17 cellular contexts compared by ENCODE assay signal in the genomic region with DNA sequence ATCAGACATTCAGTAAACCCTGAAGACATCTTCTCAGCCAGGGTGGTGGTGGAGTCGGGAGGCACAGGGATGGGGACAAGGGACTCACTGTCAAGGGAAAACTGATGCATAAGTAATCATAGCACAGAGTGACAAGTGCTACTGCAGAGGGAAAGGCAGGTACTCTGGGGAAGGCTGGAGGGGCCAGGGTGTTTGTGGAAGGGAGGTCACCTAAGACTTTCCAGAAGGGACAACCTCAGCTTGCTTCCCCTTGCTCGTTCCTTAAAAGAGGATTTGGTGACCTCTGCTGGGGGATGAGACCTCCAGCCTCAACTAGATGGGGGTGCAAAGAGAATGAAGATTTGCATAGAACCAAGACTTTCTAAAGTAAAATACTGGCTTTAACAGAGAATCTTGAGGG.
A peak's percentile ranks its signal among the peaks of the same experiment; 100 is the strongest.
DNase-seq lines count a peak whose midpoint lies in the region; ATAC-seq, FAIRE-seq and TF ChIP-seq lines count a peak whose summit lies in the region.
"Had no signal": no experiment of that assay in that cellular context is flagged by ENCODE, and none has a peak within 500 bp of the region (broad histone marks: within the 10 kb centered on the region; RNA-seq: fewer than 3 reads in every experiment).

No MANE protein-coding gene starts in this region.

- FAIRE-seq in H1 (lab: Jason Lieb, UNC) (peak; percentile 81), pancreas (lab: Jason Lieb, UNC) (no peak)

- H2BK120ac ChIP-seq in H1 (replicated peaks; ENCODE audit: low read depth, low read length): no peak overlapping the region

- H3K36me3 Mint-ChIP-seq in nephron (ENCODE audit: low read depth): no peaks in the 10 kb centered on the region
- no peaks in the 10 kb centered on the region for H3K36me3 Mint-ChIP-seq in naive thymus-derived CD8-positive, alpha-beta T cell
- H3K36me3 Mint-ChIP-seq: activated CD8-positive, alpha-beta memory T cell treated with anti-CD3 and anti-CD28 coated beads, Interleukin-2, amount 10 ng/mL, durations not matched to agents 7 days and 5 days; activated naive CD4-positive, alpha-beta T cell treated with anti-CD3 and anti-CD28 coated beads, Interleukin-2, amount 50 U/mL, for 24 hours; memory B cell had no signal

- H3K56ac ChIP-seq in H1 (replicated peaks; ENCODE audit: insufficient read length, low read depth, low read length): no peak overlapping the region

- H2BK15ac ChIP-seq in H1 (ENCODE audit: low read length): no peak overlapping the region

- H3K9me3 Mint-ChIP-seq in nephron: no peaks in the 10 kb centered on the region
- peaks cover 0 to 3% (median 0%) of the 10 kb centered on the region in 9 donors for H3K9me3 Mint-ChIP-seq in naive thymus-derived CD8-positive, alpha-beta T cell
- H3K9me3 Mint-ChIP-seq: activated naive CD4-positive, alpha-beta T cell treated with anti-CD3 and anti-CD28 coated beads, Interleukin-2, amount 50 U/mL, for 24 hours; CD8-positive, alpha-beta memory T cell; memory B cell had no signal

- H3K9me3 ChIP-seq in H1 (ENCODE audit: insufficient read depth in 2 of 2, low read depth in 1 of 2, low read length in 1 of 2) (no peaks in the 10 kb centered on the region), pancreas (no peaks in the 10 kb centered on the region)
- H3K9me3 ChIP-seq: SJSA1 had no signal

- no peaks in the 10 kb centered on the region for H4K20me1 ChIP-seq in H1 (replicated peaks in 1 of 2; ENCODE audit: control insufficient read depth in 1 of 2, insufficient read depth in 2 of 2, low read length in 2 of 2)

- peaks cover 31% of the 10 kb centered on the region for H3K4me1 Mint-ChIP-seq in nephron
- H3K4me1 Mint-ChIP-seq in naive thymus-derived CD8-positive, alpha-beta T cell: no peaks in the 10 kb centered on the region
- H3K4me1 Mint-ChIP-seq: activated CD8-positive, alpha-beta memory T cell treated with anti-CD3 and anti-CD28 coated beads, Interleukin-2, amount 10 ng/mL, durations not matched to agents 7 days and 5 days; activated naive CD4-positive, alpha-beta T cell treated with anti-CD3 and anti-CD28 coated beads, Interleukin-2, amount 50 U/mL, for 24 hours; CD8-positive, alpha-beta memory T cell; memory B cell had no signal

- peak; percentile 36 for DNase-seq in ELR (ENCODE audit: low read depth)
- DNase-seq in NOMO-1 treated with DMSO at 0.1 percent for 48 hours (lab: John Stamatoyannopoulos, UW; ENCODE audit: unreplicated experiment): peak; percentile 41
- DNase-seq in H1 (ENCODE audit: low read depth in 1 of 2, low spot score in 2 of 2): no peak
- DNase-seq in retina: no peak
- DNase-seq in naive thymus-derived CD8-positive, alpha-beta T cell: no peak
- DNase-seq in pancreas: no peak
- DNase-seq in activated gamma-delta T cell treated with Interleukin-2 at 50 U/mL for 16 hours: no peak
- DNase-seq: activated CD8-positive, alpha-beta memory T cell treated with anti-CD3 and anti-CD28 coated beads, Interleukin-2, amount 10 ng/mL, durations not matched to agents 7 days and 5 days; CD8-positive, alpha-beta memory T cell; IMR-90; NCI-H1436; NCI-H510A treated with DMSO at 0.1 percent for 48 hours; stimulated activated CD4-positive, alpha-beta T cell treated with anti-CD3 and anti-CD28 coated beads, Interleukin-15, amount 100 ng/mL, for 24 hours had no signal

- intact Hi-C loops in pancreas (cut with DNase I): no loop called here

- TF ChIP-seq EP300 in H1 (IDR thresholded peaks at IDR 0.05; ENCODE audit: borderline replicate concordance in 1 of 2, low read depth in 2 of 2, low read length in 2 of 2): no peak

- CTCF ChIA-PET in H1 (lab: Charles Lee; ENCODE audit: partially characterized antibody): interaction anchor here (0.6 to 5.5 kb wide), 11 partner anchors 12 to 1190 kb away, joined by 3 to 63 read pairs (median 3); no protein-coding TSS in a partner anchor

- no peak overlapping the region for H3K18ac ChIP-seq in H1 (ENCODE audit: extremely low read depth, low read length)

- H4K8ac ChIP-seq in H1 (ENCODE audit: extremely low read depth, insufficient read depth, low read length): no peak overlapping the region

- H3K27me3 Mint-ChIP-seq in nephron (ENCODE audit: low read depth): peaks cover 9% of the 10 kb centered on the region
- peaks cover 3 to 29% (median 12%) of the 10 kb centered on the region in 5 donors for H3K27me3 Mint-ChIP-seq in naive thymus-derived CD8-positive, alpha-beta T cell

- WGBS in H1 (ENCODE audit: extremely low coverage in 1 of 2, insufficient coverage in 1 of 2, insufficient read length in 1 of 2, insufficient replicate concordance in 2 of 2, low coverage in 1 of 2, low lambda C conversion rate in 2 of 2, missing lambda C conversion rate in 1 of 2), 2 experiments: 68% methylated on average over 2 of the region's 2 CpGs; no CpG with 5 or more reads in 1 of the 2 experiments
- WGBS in pancreas, 2 donors: 79 to 93% methylated on average over 2 of the region's 2 CpGs

- H2AFZ ChIP-seq in H1 (ENCODE audit: low read length): no peak overlapping the region

- H3K9ac ChIP-seq in H1 (replicated peaks in 1 of 4; ENCODE audit: extremely low read depth in 1 of 4, low read depth in 3 of 4, low read length in 3 of 4): no peak overlapping the region

- no peaks in the 10 kb centered on the region for H3K79me1 ChIP-seq in H1 (ENCODE audit: low read depth, low read length)

- peak; percentile 23 to 62 (median 53); a peak in 3 of 4 replicates for TF ChIP-seq CTCF in H1 (IDR thresholded peaks at IDR 0.05; ENCODE audit: control extremely low read depth in 1 of 3, insufficient read depth in 1 of 3, low read depth in 1 of 3, low read length in 3 of 3)
- no peak for TF ChIP-seq CTCF in nephron (IDR thresholded peaks at IDR 0.05; ENCODE audit: unreplicated experiment in 3 of 3)
- TF ChIP-seq CTCF in pancreas (IDR thresholded peaks at IDR 0.05): no peak

- H3K27ac ChIP-seq in H1 (ENCODE audit: low read depth, low read length): no peak overlapping the region
- no peak overlapping the region for H3K27ac ChIP-seq in pancreas
- H3K27ac ChIP-seq: SJSA1 had no signal

- ATAC-seq in naive thymus-derived CD8-positive, alpha-beta T cell: no peak
- ATAC-seq in pancreas: no peak
- ATAC-seq: activated CD8-positive, alpha-beta memory T cell treated with anti-CD3 and anti-CD28 coated beads, Interleukin-2, amount 10 ng/mL, durations not matched to agents 7 days and 5 days had no signal

- no peak overlapping the region for H3K23ac ChIP-seq in H1 (ENCODE audit: insufficient read length)

- H3K27me3 ChIP-seq in H1 (replicated peaks in 1 of 4; ENCODE audit: control insufficient read depth in 3 of 4, extremely low read depth in 1 of 4, insufficient read depth in 3 of 4, low read length in 3 of 4) (no peaks in the 10 kb centered on the region), pancreas (no peaks in the 10 kb centered on the region)
- H3K27me3 ChIP-seq: SJSA1 had no signal

- no peak overlapping the region for H4K5ac ChIP-seq in H1 (ENCODE audit: insufficient read length, low read depth, low read length)

- no peak overlapping the region for H3K4me3 Mint-ChIP-seq in nephron
- H3K4me3 Mint-ChIP-seq in naive thymus-derived CD8-positive, alpha-beta T cell: no peak overlapping the region
- H3K4me3 Mint-ChIP-seq: activated CD8-positive, alpha-beta memory T cell treated with anti-CD3 and anti-CD28 coated beads, Interleukin-2, amount 10 ng/mL, durations not matched to agents 7 days and 5 days; activated naive CD4-positive, alpha-beta T cell treated with anti-CD3 and anti-CD28 coated beads, Interleukin-2, amount 50 U/mL, for 24 hours; CD8-positive, alpha-beta memory T cell; memory B cell had no signal

- no peaks in the 10 kb centered on the region for H3K79me2 ChIP-seq in H1 (ENCODE audit: control insufficient read depth in 1 of 2, insufficient read depth in 2 of 2, low read length in 2 of 2)

- no peak overlapping the region for H2AK5ac ChIP-seq in H1 (ENCODE audit: low read depth, low read length)

- no peak overlapping the region for H3K14ac ChIP-seq in H1 (ENCODE audit: insufficient read length)

- no peak overlapping the region for H3K4me2 ChIP-seq in H1 (ENCODE audit: insufficient read depth in 1 of 2, low read depth in 2 of 2, low read length in 2 of 2)

- peak overlapping the region; percentile 16 to 76 (median 26) for H3K27ac Mint-ChIP-seq in nephron
- no peak overlapping the region for H3K27ac Mint-ChIP-seq in naive thymus-derived CD8-positive, alpha-beta T cell
- H3K27ac Mint-ChIP-seq: activated CD8-positive, alpha-beta memory T cell treated with anti-CD3 and anti-CD28 coated beads, Interleukin-2, amount 10 ng/mL, durations not matched to agents 7 days and 5 days; activated naive CD4-positive, alpha-beta T cell treated with anti-CD3 and anti-CD28 coated beads, Interleukin-2, amount 50 U/mL, for 24 hours; memory B cell had no signal

- H4K91ac ChIP-seq in H1 (replicated peaks; ENCODE audit: insufficient read length, low read length): no peak overlapping the region

- no peak overlapping the region for H2BK20ac ChIP-seq in H1 (ENCODE audit: low read length)

- H3K23me2 ChIP-seq in H1 (ENCODE audit: low read depth, low read length): no peaks in the 10 kb centered on the region

- H3K36me3 ChIP-seq in H1 (ENCODE audit: control insufficient read depth in 2 of 4, insufficient read depth in 4 of 4, low read length in 3 of 4): no peaks in the 10 kb centered on the region
- no peaks in the 10 kb centered on the region for H3K36me3 ChIP-seq in pancreas
- H3K36me3 ChIP-seq: SJSA1 had no signal

- POLR2A ChIA-PET in H1 (lab: Charles Lee; ENCODE audit: partially characterized antibody): no interaction called here
- POLR2A ChIA-PET in naive thymus-derived CD8-positive, alpha-beta T cell (lab: Charles Lee): no interaction called here

- peak; percentile 78 to 82 for TF ChIP-seq RAD21 in H1 (IDR thresholded peaks at IDR 0.05 in 1 of 2, conservative IDR thresholded peaks at IDR 0.05 in 1 of 2; ENCODE audit: low read depth in 2 of 2, low read length in 2 of 2)

- H3K4me1 ChIP-seq in H1 (replicated peaks in 1 of 4; ENCODE audit: control insufficient read depth in 3 of 4, insufficient read depth in 4 of 4, low read length in 3 of 4) (peaks cover 0 to 4% (median 1%) of the 10 kb centered on the region in 4 experiments; a peak in 2 of 7 replicates), pancreas (no peaks in the 10 kb centered on the region)
- H3K4me1 ChIP-seq: SJSA1 had no signal

- no peak overlapping the region for H2BK12ac ChIP-seq in H1 (ENCODE audit: low read depth, low read length)

- H3K4me3 ChIP-seq in H1 (ENCODE audit: extremely low read depth in 1 of 4, insufficient read depth in 2 of 4, low read depth in 3 of 4, low read length in 4 of 4) (no peak overlapping the region), pancreas (no peak overlapping the region)
- H3K4me3 ChIP-seq: SJSA1 had no signal

- H3K4ac ChIP-seq in H1 (replicated peaks; ENCODE audit: insufficient read length, low read depth, low read length): no peak overlapping the region

- no peak overlapping the region for H2BK5ac ChIP-seq in H1 (ENCODE audit: low read depth, low read length)

- no peak for TF ChIP-seq POLR2A in H1 (IDR thresholded peaks at IDR 0.05; ENCODE audit: control extremely low read depth in 1 of 2, low read depth in 2 of 2, low read length in 2 of 2)

TF ChIP-seq in H1, 55 proteins besides CTCF, POLR2A, EP300 and RAD21 (continues in another document):
- TF ChIP-seq TEAD4 (IDR thresholded peaks at IDR 0.05; ENCODE audit: low read depth, low read length) (no peak), BCL11A (IDR thresholded peaks at IDR 0.05; ENCODE audit: low read depth in 2 of 2, low read length in 2 of 2) (no peak), BACH1 (IDR thresholded peaks at IDR 0.05; ENCODE audit: low read length) (no peak), KDM4A (IDR thresholded peaks at IDR 0.05; ENCODE audit: low read depth, low read length, severe bottlenecking) (no peak)

Comparison
In these comparisons a context has a peak if more than half of its experiments do, and no peak if none do; other contexts are left out.
1. DNase-seq: peak in ELR (single experiment) and NOMO-1 treated with DMSO at 0.1 percent for 48 hours (single experiment); none in H1 (0 of 2), retina (single experiment), naive thymus-derived CD8-positive, alpha-beta T cell (0 of 10), pancreas (0 of 6) and activated gamma-delta T cell treated with Interleukin-2 at 50 U/mL for 16 hours (single experiment).
2. CTCF ChIP-seq: peak in H1 (3 of 3); none in nephron (0 of 3) and pancreas (0 of 4).
3. H3K27ac Mint-ChIP-seq: peak in nephron (3 of 3); none in naive thymus-derived CD8-positive, alpha-beta T cell (0 of 10).